26 cellular contexts compared by ENCODE assay signal in the genomic region with DNA sequence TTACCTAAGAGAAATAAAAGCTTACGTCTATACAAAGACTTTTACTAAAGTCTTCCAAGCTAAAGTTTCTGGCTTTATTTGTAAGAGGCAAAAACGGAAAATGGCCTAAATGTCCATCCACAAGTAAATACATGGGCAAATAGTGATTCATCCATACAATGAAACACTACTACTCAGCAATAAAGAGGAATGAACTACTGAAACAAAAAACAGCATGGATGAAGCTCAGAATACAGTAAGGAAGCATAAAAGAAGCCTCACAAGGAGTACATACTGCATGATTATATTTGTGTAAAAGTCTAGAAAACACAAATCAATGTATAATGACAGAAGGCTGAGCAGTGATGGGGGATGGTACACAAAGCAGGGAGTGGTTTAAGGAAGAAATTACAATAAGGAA.
A peak's percentile ranks its signal among the peaks of the same experiment; 100 is the strongest.
DNase-seq lines count a peak whose midpoint lies in the region; ATAC-seq and TF ChIP-seq lines count a peak whose summit lies in the region.
"Had no signal": no experiment of that assay in that cellular context is flagged by ENCODE, and none has a peak within 500 bp of the region (broad histone marks: within the 10 kb centered on the region; RNA-seq: fewer than 3 reads in every experiment).

No MANE protein-coding gene starts in this region.

- no peaks in the 10 kb centered on the region for H3K9me3 Mint-ChIP-seq in H9

- no peaks in the 10 kb centered on the region for H3K36me3 Mint-ChIP-seq in H9 (ENCODE audit: insufficient read depth in 1 of 3, low read depth in 3 of 3)
- H3K36me3 Mint-ChIP-seq: CD4-positive, alpha-beta memory T cell; CD4-positive, CD25-positive, alpha-beta regulatory T cell; CD8-positive, alpha-beta memory T cell had no signal

- H2BK12ac ChIP-seq in H9 (ENCODE audit: insufficient read length, low read depth, low read length), result no peak overlapping the region

- intact Hi-C loops in OCI-LY7 (cut with micrococcal nuclease; ENCODE audit: unreplicated experiment) (no loop called here), left colon (cut with DNase I, micrococcal nuclease) (no loop called here)

- H3K27ac Mint-ChIP-seq in H9, result no peak overlapping the region
- H3K27ac Mint-ChIP-seq: CD14-positive monocyte; CD4-positive, alpha-beta memory T cell; CD8-positive, alpha-beta memory T cell had no signal

- H3K4me3 ChIP-seq in OCI-LY7 (ENCODE audit: low read depth, low read length, poor library complexity, severe bottlenecking) (no peak overlapping the region), mucosa of rectum (ENCODE audit: low read length in 2 of 2) (no peak overlapping the region)
- H3K4me3 ChIP-seq: BLaER1, GM12878 had no signal

- H3K9me2 ChIP-seq in OCI-LY7 (ENCODE audit: insufficient read depth, low read length), result no peaks in the 10 kb centered on the region

- no peak overlapping the region for H4K8ac ChIP-seq in H9 (replicated peaks; ENCODE audit: insufficient read length, low read depth, low read length)

- ATAC-seq in left colon (peak; percentile 58), HG02678 (IDR thresholded peaks at IDR 0.05; ENCODE audit: unreplicated experiment) (no peak)
- ATAC-seq: GM12878 had no signal

- H3K4me3 Mint-ChIP-seq in H9, result no peak overlapping the region
- H3K4me3 Mint-ChIP-seq: CD14-positive monocyte; CD4-positive, alpha-beta memory T cell; CD4-positive, CD25-positive, alpha-beta regulatory T cell; CD8-positive, alpha-beta memory T cell had no signal

- no peak overlapping the region for H4K5ac ChIP-seq in H9 (ENCODE audit: insufficient read length, low read depth, low read length)

- CTCF ChIA-PET in OCI-LY7 (lab: Charles Lee; ENCODE audit: unreplicated experiment), result interaction anchor here (1.2 kb wide), 1 partner anchor 12 kb away, joined by 4 read pairs; no protein-coding TSS in a partner anchor

- no peaks in the 10 kb centered on the region for H3K79me1 ChIP-seq in H9 (ENCODE audit: insufficient read depth, low read depth, low read length, poor library complexity, severe bottlenecking)

- H2AK5ac ChIP-seq in H9 (ENCODE audit: insufficient read length, low read length), result no peak overlapping the region

- TF ChIP-seq CTCF in H9 (conservative IDR thresholded peaks at IDR 0.05) (no peak), OCI-LY7 (conservative IDR thresholded peaks at IDR 0.05; ENCODE audit: low read length) (no peak)

- H4K20me1 ChIP-seq in H9 (ENCODE audit: control insufficient read depth, insufficient read depth, insufficient read length), result no peaks in the 10 kb centered on the region
- H4K20me1 ChIP-seq in OCI-LY7 (ENCODE audit: insufficient read depth, low read length), result no peaks in the 10 kb centered on the region
- H4K20me1 ChIP-seq: BLaER1 had no signal

- no peak overlapping the region for H2BK15ac ChIP-seq in H9 (ENCODE audit: low read depth, low read length)

- H3K14ac ChIP-seq in H9 (ENCODE audit: insufficient read depth, low read length), result no peak overlapping the region

- DNase-seq in H9 (no peak), OCI-LY7 (ENCODE audit: low spot score) (no peak), left colon (no peak), RKO (ENCODE audit: low spot score) (no peak), hepatic stellate cell (ENCODE audit: low spot score) (no peak), SW480 (ENCODE audit: low spot score) (no peak)
- DNase-seq: 8988T; ACHN; BE2C; C1 segment of cervical spinal cord; CD4-positive, alpha-beta memory T cell; CD4-positive, CD25-positive, alpha-beta regulatory T cell; CD8-positive, alpha-beta memory T cell; COR-L47; DMS 273 treated with DMSO at 0.1 percent for 48 hours; DMS153; DMS53; DMS79; DND-41; EL; GDM1 had no signal

- no peak overlapping the region for H3K27ac ChIP-seq in H9 (ENCODE audit: insufficient read length, low read depth, low read length)
- H3K27ac ChIP-seq in OCI-LY7 (ENCODE audit: low read depth, low read length, poor library complexity, severe bottlenecking), result no peak overlapping the region
- H3K27ac ChIP-seq in mucosa of rectum (ENCODE audit: low read depth in 2 of 2, low read length in 2 of 2), result peak overlapping the region; percentile 2 to 27
- H3K27ac ChIP-seq: BLaER1 had no signal

- no peak overlapping the region for H2BK5ac ChIP-seq in H9 (ENCODE audit: insufficient read length, low read length)

- H2AFZ ChIP-seq in H9 (ENCODE audit: low read length) (no peak overlapping the region), OCI-LY7 (ENCODE audit: low read length) (peak overlapping the region; percentile 35; the same call in 1 of the 2 replicates)

- no peak overlapping the region for H3T11ph ChIP-seq in H9 (ENCODE audit: low read length)

- H2BK20ac ChIP-seq in H9 (ENCODE audit: low read depth, low read length, poor library complexity, severe bottlenecking), result peak overlapping the region; percentile 60

- 0 out of 2 replicates have a peak, but pooled peaks cover 2% of the 10 kb centered on the region for H3K27me3 Mint-ChIP-seq in H9 (ENCODE audit: low read depth)

- no peaks in the 10 kb centered on the region for H3K23me2 ChIP-seq in H9 (ENCODE audit: insufficient read length, low read depth, low read length, poor library complexity, severe bottlenecking)

- H3K4me1 Mint-ChIP-seq in H9, result peaks cover 0 to 1% of the 10 kb centered on the region in 2 experiments; a peak in 1 of 4 replicates
- H3K4me1 Mint-ChIP-seq: CD14-positive monocyte; CD4-positive, CD25-positive, alpha-beta regulatory T cell; CD8-positive, alpha-beta memory T cell had no signal

- no peak overlapping the region for H3K23ac ChIP-seq in H9 (ENCODE audit: insufficient read length, low read depth, low read length)

- POLR2A ChIA-PET in OCI-LY7 (lab: Charles Lee), result interaction anchor here (1.0 kb wide), 1 partner anchor 171 kb away, joined by 3 read pairs; no protein-coding TSS in a partner anchor

- no peaks in the 10 kb centered on the region for H3K27me3 ChIP-seq in H9 (ENCODE audit: insufficient read depth, low read length)
- H3K27me3 ChIP-seq in mucosa of rectum (ENCODE audit: control insufficient read depth in 2 of 2, insufficient read depth in 2 of 2, low read length in 2 of 2), result no peaks in the 10 kb centered on the region
- H3K27me3 ChIP-seq: BE2C, BLaER1 had no signal

- H3K18ac ChIP-seq in H9 (ENCODE audit: insufficient read length, low read depth, low read length), result no peak overlapping the region

- no peak overlapping the region for H2BK120ac ChIP-seq in H9 (ENCODE audit: low read depth, low read length, poor library complexity, severe bottlenecking)

- H3K4me2 ChIP-seq in H9 (ENCODE audit: insufficient read depth, insufficient read length, low read length), result no peak overlapping the region
- no peak overlapping the region for H3K4me2 ChIP-seq in OCI-LY7 (ENCODE audit: low read length)

- no peak overlapping the region for H4K91ac ChIP-seq in H9 (ENCODE audit: insufficient read length, low read depth, low read length)

- H3K9me3 ChIP-seq in H9 (ENCODE audit: control insufficient read depth, low read depth, low read length) (no peaks in the 10 kb centered on the region), OCI-LY7 (ENCODE audit: low read length) (peaks cover 5% of the 10 kb centered on the region; the same call in 1 of the 2 replicates), mucosa of rectum (ENCODE audit: control insufficient read depth in 2 of 2, low read length in 2 of 2) (no peaks in the 10 kb centered on the region)
- H3K9me3 ChIP-seq: BE2C, BLaER1 had no signal

- no CpG with 5 or more reads among the region's 2 CpGs for WGBS in H9 (ENCODE audit: extremely low coverage, insufficient read length, low lambda C conversion rate)

- H3K9ac ChIP-seq in H9 (ENCODE audit: extremely low read depth, insufficient read length, low read length), result no peak overlapping the region
- no peak overlapping the region for H3K9ac ChIP-seq in mucosa of rectum (ENCODE audit: low read depth in 1 of 2, low read length in 2 of 2)
- H3K9ac ChIP-seq: BLaER1 had no signal

- H3K36me3 ChIP-seq in OCI-LY7 (ENCODE audit: insufficient read depth, low read length) (no peaks in the 10 kb centered on the region), mucosa of rectum (ENCODE audit: control insufficient read depth in 2 of 2, insufficient read depth in 2 of 2, low read length in 2 of 2) (no peaks in the 10 kb centered on the region)
- H3K36me3 ChIP-seq: BE2C, BLaER1 had no signal

- no peak overlapping the region for H3K56ac ChIP-seq in H9 (ENCODE audit: insufficient read length, low read depth, low read length)

- no peaks in the 10 kb centered on the region for H3K79me2 ChIP-seq in H9 (ENCODE audit: insufficient read depth, low read length)
- H3K79me2 ChIP-seq in OCI-LY7 (ENCODE audit: insufficient read depth, low read depth, low read length), result no peaks in the 10 kb centered on the region

- no TSS peak for BruUV-seq in OCI-LY7 (replicated peaks; lab: Mats Ljungman, UMichigan)

- no peaks in the 10 kb centered on the region for H3K4me1 ChIP-seq in H9 (ENCODE audit: insufficient read depth, low read length)
- H3K4me1 ChIP-seq in OCI-LY7 (ENCODE audit: insufficient read depth, low read length, poor library complexity, severe bottlenecking), result peaks cover 6% of the 10 kb centered on the region
- H3K4me1 ChIP-seq in mucosa of rectum (ENCODE audit: control insufficient read depth in 2 of 2, insufficient read depth in 2 of 2, low read length in 2 of 2), result peaks cover 0 to 8% of the 10 kb centered on the region in 2 donors
- H3K4me1 ChIP-seq: BE2C had no signal

- H3K4ac ChIP-seq in H9 (ENCODE audit: low read depth, low read length), result no peak overlapping the region

Comparison
In these comparisons a context has a peak if more than half of its experiments do, and no peak if none do; other contexts are left out.
1. H3K27ac ChIP-seq: peak in mucosa of rectum (2 of 2); none in H9 (single experiment) and OCI-LY7 (single experiment).